Comparison of ENCODE assay signal across 14 cellular contexts in the genomic region with DNA sequence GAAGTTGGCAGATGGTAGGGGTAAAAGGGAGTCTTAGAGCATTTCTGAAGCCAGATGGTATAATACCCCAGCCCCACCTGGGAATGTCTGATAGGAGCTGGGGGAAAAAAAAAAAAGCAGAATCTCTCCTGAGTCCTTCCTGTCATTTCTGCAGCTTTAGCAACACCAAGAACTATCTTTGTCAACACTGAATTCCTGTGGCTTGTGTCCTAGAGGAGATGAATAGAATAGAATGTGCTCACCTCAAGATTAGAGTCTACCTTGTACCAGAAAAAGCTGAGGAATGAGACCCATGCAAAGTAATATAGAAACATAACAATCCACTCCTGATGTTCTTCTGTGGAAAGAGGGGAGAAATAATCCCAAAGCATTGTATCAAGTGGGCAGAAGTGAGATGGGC.
A peak's percentile ranks its signal among the peaks of the same experiment; 100 is the strongest.
DNase-seq lines count a peak whose midpoint lies in the region; ATAC-seq and TF ChIP-seq lines count a peak whose summit lies in the region.
"Had no signal": no experiment of that assay in that cellular context is flagged by ENCODE, and none has a peak within 500 bp of the region (broad histone marks: within the 10 kb centered on the region; RNA-seq: fewer than 3 reads in every experiment).

No MANE protein-coding gene starts in this region.

- CTCF ChIA-PET in CD8-positive, alpha-beta T cell (lab: Charles Lee), result interaction anchor here (0.8 kb wide), 1 partner anchor 177 kb away, joined by 3 read pairs; no protein-coding TSS in a partner anchor

- H3K4me1 Mint-ChIP-seq in CD8-positive, alpha-beta T cell (ENCODE audit: low read depth), result peaks cover 23% of the 10 kb centered on the region
- peaks cover 45% of the 10 kb centered on the region for H3K4me1 Mint-ChIP-seq in activated T-helper 1 cell treated with anti-CD3 and anti-CD28 coated beads, Interleukin-12 subunit alpha, Interleukin-12 subunit beta, Interleukin-2, Interleukin-4 antibody, amounts not matched to agents 30 ng/mL and 10 ng/mL and 1 ng/mL, durations not matched to agents 14 hours and 24 hours and 36 hours (ENCODE audit: low read depth)

- DNase-seq in CD8-positive, alpha-beta T cell, result no peak
- DNase-seq in activated T-helper 1 cell treated with anti-CD3 and anti-CD28 coated beads, Interleukin-12 subunit alpha, Interleukin-12 subunit beta, Interleukin-2, Interleukin-4 antibody, amounts not matched to agents 30 ng/mL and 10 ng/mL and 1 ng/mL, durations not matched to agents 14 hours and 24 hours and 36 hours (ENCODE audit: low spot score), result no peak
- DNase-seq in middle frontal gyrus (ENCODE audit: extremely low spot score, low spot score), result no peak
- no peak for DNase-seq in HCEC 1CT
- no peak for DNase-seq in ascending aorta (ENCODE audit: low spot score in 2 of 2)
- no peak for DNase-seq in occipital lobe (lab: John Stamatoyannopoulos, UW)
- DNase-seq: NCI-H774; right lobe of liver; SHP77 treated with DMSO at 0.1 percent for 48 hours; stimulated activated naive CD8-positive, alpha-beta T cell treated with anti-CD3 and anti-CD28 coated beads, Interleukin-15, amount 100 ng/mL, for 72 hours had no signal

- H3K79me2 ChIP-seq in KMS-11 (ENCODE audit: insufficient read depth, low read depth), result no peaks in the 10 kb centered on the region

- H3K27me3 Mint-ChIP-seq in CD8-positive, alpha-beta T cell (ENCODE audit: low read depth), result no peaks in the 10 kb centered on the region
- no peaks in the 10 kb centered on the region for H3K27me3 Mint-ChIP-seq in activated T-helper 1 cell treated with anti-CD3 and anti-CD28 coated beads, Interleukin-12 subunit alpha, Interleukin-12 subunit beta, Interleukin-2, Interleukin-4 antibody, amounts not matched to agents 30 ng/mL and 10 ng/mL and 1 ng/mL, durations not matched to agents 14 hours and 24 hours and 36 hours (ENCODE audit: insufficient read depth)
- H3K27me3 Mint-ChIP-seq: stimulated activated naive CD8-positive, alpha-beta T cell treated with anti-CD3 and anti-CD28 coated beads, Interleukin-15, amount 100 ng/mL, for 72 hours had no signal

- no peak overlapping the region for H3K4me3 Mint-ChIP-seq in CD8-positive, alpha-beta T cell
- H3K4me3 Mint-ChIP-seq in activated T-helper 1 cell treated with anti-CD3 and anti-CD28 coated beads, Interleukin-12 subunit alpha, Interleukin-12 subunit beta, Interleukin-2, Interleukin-4 antibody, amounts not matched to agents 30 ng/mL and 10 ng/mL and 1 ng/mL, durations not matched to agents 14 hours and 24 hours and 36 hours, result no peak overlapping the region
- H3K4me3 Mint-ChIP-seq: neural crest cell; stimulated activated naive CD8-positive, alpha-beta T cell treated with anti-CD3 and anti-CD28 coated beads, Interleukin-15, amount 100 ng/mL, for 72 hours had no signal

- peaks cover 10% of the 10 kb centered on the region for H3K36me3 ChIP-seq in CD8-positive, alpha-beta T cell (ENCODE audit: insufficient read depth, low read length)
- H3K36me3 ChIP-seq in KMS-11 (ENCODE audit: insufficient read depth) (no peaks in the 10 kb centered on the region), mesodermal cell (ENCODE audit: control insufficient read depth, insufficient read depth, low read length) (peaks cover 53% of the 10 kb centered on the region), ascending aorta (peaks cover 11 to 24% of the 10 kb centered on the region in 2 donors)

- intact Hi-C loops in CD8-positive, alpha-beta T cell (cut with DNase I, micrococcal nuclease), result no loop called here
- intact Hi-C loops in activated T-helper 1 cell treated with anti-CD3 and anti-CD28 coated beads, Interleukin-12 subunit alpha, Interleukin-12 subunit beta, Interleukin-2, Interleukin-4 antibody, amounts not matched to agents 30 ng/mL and 10 ng/mL and 1 ng/mL, durations not matched to agents 14 hours and 24 hours and 36 hours (cut with micrococcal nuclease), result no loop called here
- intact Hi-C loops in ascending aorta (cut with DNase I), result no loop called here

- peak overlapping the region; percentile 15; the same call in 1 of the 2 replicates for H3K4me2 ChIP-seq in KMS-11
- H3K4me2 ChIP-seq: BLaER1 had no signal

- H3K27ac Mint-ChIP-seq in CD8-positive, alpha-beta T cell, result peak overlapping the region; percentile 38
- H3K27ac Mint-ChIP-seq in activated T-helper 1 cell treated with anti-CD3 and anti-CD28 coated beads, Interleukin-12 subunit alpha, Interleukin-12 subunit beta, Interleukin-2, Interleukin-4 antibody, amounts not matched to agents 30 ng/mL and 10 ng/mL and 1 ng/mL, durations not matched to agents 14 hours and 24 hours and 36 hours, result peak overlapping the region; percentile 26
- H3K27ac Mint-ChIP-seq: stimulated activated naive CD8-positive, alpha-beta T cell treated with anti-CD3 and anti-CD28 coated beads, Interleukin-15, amount 100 ng/mL, for 72 hours had no signal

- H3K4me3 ChIP-seq in CD8-positive, alpha-beta T cell (ENCODE audit: low read depth, low read length), result no peak overlapping the region
- H3K4me3 ChIP-seq in KMS-11 (IDR thresholded peaks at IDR 0.05; ENCODE audit: insufficient read depth, low read depth, low read length) (no peak overlapping the region), mesodermal cell (ENCODE audit: extremely low read depth, insufficient read depth, low read length, poor library complexity, severe bottlenecking) (no peak overlapping the region), ascending aorta (no peak overlapping the region)
- H3K4me3 ChIP-seq: BLaER1, right lobe of liver had no signal

- H4K20me1 ChIP-seq in KMS-11 (ENCODE audit: insufficient read depth), result no peaks in the 10 kb centered on the region

- H2AFZ ChIP-seq in KMS-11 (ENCODE audit: low read depth), result no peak overlapping the region

- no peaks in the 10 kb centered on the region for H3K9me3 ChIP-seq in CD8-positive, alpha-beta T cell (ENCODE audit: low read length)
- H3K9me3 ChIP-seq in mesodermal cell (ENCODE audit: control insufficient read depth, low read length) (no peaks in the 10 kb centered on the region), ascending aorta (no peaks in the 10 kb centered on the region)
- H3K9me3 ChIP-seq: BLaER1, right lobe of liver had no signal

- peaks cover 8% of the 10 kb centered on the region for H3K4me1 ChIP-seq in CD8-positive, alpha-beta T cell (ENCODE audit: insufficient read depth, low read length)
- H3K4me1 ChIP-seq in KMS-11 (ENCODE audit: low read depth, poor library complexity, severe bottlenecking) (peaks cover 71% of the 10 kb centered on the region), mesodermal cell (ENCODE audit: control insufficient read depth, insufficient read depth, low read length, poor library complexity, severe bottlenecking) (peaks cover 48% of the 10 kb centered on the region), ascending aorta (no peaks in the 10 kb centered on the region)
- H3K4me1 ChIP-seq: right lobe of liver had no signal

- H3K36me3 Mint-ChIP-seq in CD8-positive, alpha-beta T cell, result peaks cover 47% of the 10 kb centered on the region
- peaks cover 51% of the 10 kb centered on the region for H3K36me3 Mint-ChIP-seq in activated T-helper 1 cell treated with anti-CD3 and anti-CD28 coated beads, Interleukin-12 subunit alpha, Interleukin-12 subunit beta, Interleukin-2, Interleukin-4 antibody, amounts not matched to agents 30 ng/mL and 10 ng/mL and 1 ng/mL, durations not matched to agents 14 hours and 24 hours and 36 hours (ENCODE audit: low read depth)

- POLR2A ChIA-PET in CD8-positive, alpha-beta T cell (lab: Charles Lee), result no interaction called here

- no peaks in the 10 kb centered on the region for H3K9me3 Mint-ChIP-seq in CD8-positive, alpha-beta T cell
- H3K9me3 Mint-ChIP-seq in activated T-helper 1 cell treated with anti-CD3 and anti-CD28 coated beads, Interleukin-12 subunit alpha, Interleukin-12 subunit beta, Interleukin-2, Interleukin-4 antibody, amounts not matched to agents 30 ng/mL and 10 ng/mL and 1 ng/mL, durations not matched to agents 14 hours and 24 hours and 36 hours, result no peaks in the 10 kb centered on the region
- H3K9me3 Mint-ChIP-seq: neural crest cell; stimulated activated naive CD8-positive, alpha-beta T cell treated with anti-CD3 and anti-CD28 coated beads, Interleukin-15, amount 100 ng/mL, for 72 hours had no signal

- no peak for ATAC-seq in CD8-positive, alpha-beta T cell
- ATAC-seq: right lobe of liver; stimulated activated naive CD8-positive, alpha-beta T cell treated with anti-CD3 and anti-CD28 coated beads, Interleukin-15, amount 100 ng/mL, for 72 hours had no signal

- H3K9ac ChIP-seq in KMS-11, result no peak overlapping the region
- H3K9ac ChIP-seq: BLaER1 had no signal

- H3K27me3 ChIP-seq in CD8-positive, alpha-beta T cell (ENCODE audit: insufficient read depth, low read length), result no peaks in the 10 kb centered on the region
- H3K27me3 ChIP-seq in KMS-11 (ENCODE audit: insufficient read depth, low read depth) (no peaks in the 10 kb centered on the region), ascending aorta (no peaks in the 10 kb centered on the region)
- H3K27me3 ChIP-seq: BLaER1, right lobe of liver had no signal

- no peak for TF ChIP-seq CTCF in CD8-positive, alpha-beta T cell (IDR thresholded peaks at IDR 0.05)
- TF ChIP-seq CTCF in KMS-11 (conservative IDR thresholded peaks at IDR 0.05; ENCODE audit: low read depth, low read length) (no peak), ascending aorta (IDR thresholded peaks at IDR 0.05) (no peak)

- H3K27ac ChIP-seq in CD8-positive, alpha-beta T cell (ENCODE audit: low read depth, low read length), result no peak overlapping the region
- H3K27ac ChIP-seq in KMS-11 (peak overlapping the region; percentile 2; the same call in 1 of the 2 replicates), mesodermal cell (ENCODE audit: low read depth, low read length, severe bottlenecking) (peak overlapping the region; percentile 55), ascending aorta (no peak overlapping the region)
- H3K27ac ChIP-seq: BLaER1, right lobe of liver had no signal

Comparison
In these comparisons a context has a peak if more than half of its experiments do, and no peak if none do; other contexts are left out.
1. H3K27ac ChIP-seq: peak in KMS-11 (single experiment) and mesodermal cell (single experiment); none in CD8-positive, alpha-beta T cell (single experiment) and ascending aorta (0 of 2).